In genomic region chr15:69300129-69300588, GRCh38 we compare ENCODE assay signal across 16 cellular contexts. TPM values are rescaled to one million over a fixed set of nuclear protein-coding genes. Genes with fewer than 3 reads are reported as not detected.
DNase-seq lines count a peak whose midpoint lies in the region; ATAC-seq and TF ChIP-seq lines count a peak whose summit lies in the region.
"Had no signal": no experiment of that assay in that cellular context is flagged by ENCODE, and none has a peak within 500 bp of the region (broad histone marks: within the 10 kb centered on the region; RNA-seq: fewer than 3 reads in every experiment).

No MANE protein-coding gene starts in this region.

- H3K4me3 ChIP-seq in breast epithelium (no peak overlapping the region), RWPE2 (ENCODE audit: severe bottlenecking) (no peak overlapping the region), iPS-18c (ENCODE audit: insufficient read depth, low read depth, low read length) (peak overlapping the region; percentile 56), transverse colon (peak overlapping the region in 2 of 4 donors; percentile 55 to 59)

- POLR2A ChIA-PET in MCF 10A (lab: Yijun Ruan, JAX), result interaction anchor here (1.1 to 1.2 kb wide), 2 partner anchors 10 to 90 kb away, joined by 3 read pairs; no protein-coding TSS in a partner anchor

- 0 out of 3 replicates have a peak, but pooled peaks have one; percentile 9 for ATAC-seq in RWPE2 (ENCODE audit: low read depth)
- no peak for ATAC-seq in GM18519 (IDR thresholded peaks at IDR 0.05; ENCODE audit: low FRiP score, unreplicated experiment)
- ATAC-seq: foreskin keratinocyte had no signal

- in situ Hi-C loops in transverse colon (cut with MboI; ENCODE audit: low pct_ligation_motif_present in 1 of 4, low pct_unique_long_range_greater_than_20kb in 1 of 4, low sequenced_read_pairs in 3 of 4), result no loop called here

- WGBS in transverse colon (ENCODE audit: low coverage in 1 of 2), 2 donors, result 42 to 46% methylated on average over 3 to 5 of the region's 5 CpGs

- H3K4me1 Mint-ChIP-seq in MCF 10A (ENCODE audit: insufficient read depth, unreplicated experiment), result peaks cover 38% of the 10 kb centered on the region

- TF ChIP-seq EP300 in transverse colon (IDR thresholded peaks at IDR 0.05; ENCODE audit: low read depth), result no peak

- no peak for TF ChIP-seq CTCF in MCF 10A (IDR thresholded peaks at IDR 0.05; ENCODE audit: unreplicated experiment)
- no peak for TF ChIP-seq CTCF in breast epithelium (IDR thresholded peaks at IDR 0.05)
- TF ChIP-seq CTCF in RWPE2 (IDR thresholded peaks at IDR 0.05; ENCODE audit: poor library complexity, severe bottlenecking), result no peak
- no peak for TF ChIP-seq CTCF in transverse colon (IDR thresholded peaks at IDR 0.05)

- H3K4me3 Mint-ChIP-seq in MCF 10A (ENCODE audit: unreplicated experiment), result no peak overlapping the region

- CTCF ChIA-PET in MCF 10A (lab: Yijun Ruan, JAX), result interaction anchor here (0.7 to 1.4 kb wide), 2 partner anchors 63 to 94 kb away, joined by 3 to 5 read pairs; no protein-coding TSS in a partner anchor

- intact Hi-C loops in MCF 10A (cut with micrococcal nuclease) (no loop called here), breast epithelium (cut with DNase I; ENCODE audit: low total_unique reads) (no loop called here), transverse colon (cut with DNase I; ENCODE audit: low total_unique reads) (no loop called here)

- H3K4me1 ChIP-seq in breast epithelium (peaks cover 0 to 4% of the 10 kb centered on the region in 2 donors), RWPE2 (ENCODE audit: insufficient read depth, poor library complexity, severe bottlenecking) (peaks cover 6% of the 10 kb centered on the region), transverse colon (peaks cover 0 to 31% (median 24%) of the 10 kb centered on the region in 4 donors)
- H3K4me1 ChIP-seq: foreskin keratinocyte had no signal

- H3K27ac Mint-ChIP-seq in MCF 10A (ENCODE audit: low read depth, unreplicated experiment), result no peak overlapping the region

- H3K27me3 ChIP-seq in breast epithelium (no peaks in the 10 kb centered on the region), RWPE2 (ENCODE audit: insufficient read depth, poor library complexity, severe bottlenecking) (peaks cover 8% of the 10 kb centered on the region), transverse colon (peaks cover 18% of the 10 kb centered on the region)

- no peaks in the 10 kb centered on the region for H3K36me3 ChIP-seq in breast epithelium
- no peaks in the 10 kb centered on the region for H3K36me3 ChIP-seq in RWPE2 (ENCODE audit: low read depth)
- H3K36me3 ChIP-seq in transverse colon, result no peaks in the 10 kb centered on the region
- H3K36me3 ChIP-seq: HAP-1 had no signal

- DNase-seq in MCF 10A (ENCODE audit: unreplicated experiment), result peak; percentile 18
- DNase-seq in breast epithelium (ENCODE audit: low spot score in 2 of 2), result no peak
- peak; percentile 39 for DNase-seq in RWPE2 (ENCODE audit: low spot score)
- DNase-seq in transverse colon, result peak; percentile 56
- no peak for DNase-seq in AG08396 (ENCODE audit: low spot score)
- no peak for DNase-seq in activated CD4-positive, CD25-positive, alpha-beta regulatory T cell (lab: John Stamatoyannopoulos, UW)
- DNase-seq: activated CD4-positive, alpha-beta T cell treated with anti-CD3 and anti-CD28 coated beads for 1 hour; activated T-cell treated with anti-CD3 and anti-CD28 coated beads, Interleukin-2, amount 50 U/mL, for 1 hour; foreskin keratinocyte; left cardiac atrium; NCI-H1105 treated with DMSO at 0.1 percent for 48 hours; occipital lobe; stimulated activated CD8-positive, alpha-beta memory T cell treated with anti-CD3 and anti-CD28 coated beads, Interleukin-4, amount 100 ng/mL, for 48 hours had no signal

- no peaks in the 10 kb centered on the region for H3K36me3 Mint-ChIP-seq in MCF 10A (ENCODE audit: insufficient read depth, unreplicated experiment)

- no peaks in the 10 kb centered on the region for H3K9me3 ChIP-seq in breast epithelium
- H3K9me3 ChIP-seq in RWPE2 (ENCODE audit: severe bottlenecking), result no peaks in the 10 kb centered on the region
- H3K9me3 ChIP-seq in iPS-18c (ENCODE audit: control insufficient read depth, insufficient read depth, low read length), result no peaks in the 10 kb centered on the region
- no peaks in the 10 kb centered on the region for H3K9me3 ChIP-seq in transverse colon
- H3K9me3 ChIP-seq: HAP-1 had no signal

- no peaks in the 10 kb centered on the region for H3K9me3 Mint-ChIP-seq in MCF 10A (ENCODE audit: unreplicated experiment)

- no TSS peak for BruUV-seq in MCF 10A (replicated peaks; lab: Mats Ljungman, UMichigan)

- H3K27ac ChIP-seq in breast epithelium, result no peak overlapping the region
- H3K27ac ChIP-seq in RWPE2 (ENCODE audit: poor library complexity, severe bottlenecking), result no peak overlapping the region
- H3K27ac ChIP-seq in transverse colon, result peak overlapping the region; percentile 67 to 82 (median 76)
- H3K27ac ChIP-seq: foreskin keratinocyte had no signal

- TF ChIP-seq POLR2A in breast epithelium (IDR thresholded peaks at IDR 0.05) (no peak), transverse colon (IDR thresholded peaks at IDR 0.05) (peak; percentile 52)

- H3K27me3 Mint-ChIP-seq in MCF 10A (ENCODE audit: insufficient read depth, unreplicated experiment), result no peaks in the 10 kb centered on the region

RNA-seq across cellular contexts. Expression of gene PAQR5, which starts 1.4 kb away (rescaled TPM):
- total RNA-seq in MCF 10A (2022), result 16.7 and 20.3 TPM in 2 replicates
- total RNA-seq in breast epithelium, result 1 to 10 TPM in 2 of 3 donors, under 1 TPM in 1; 0.96 to 2.6 (median 2.0) TPM
- 10 to 100 TPM; 21.1 to 80.0 (median 48.9) TPM for total RNA-seq in transverse colon

Comparison
In these comparisons a context has a peak if more than half of its experiments do, and no peak if none do; other contexts are left out.
1. DNase-seq: peak in MCF 10A (single experiment), RWPE2 (single experiment) and transverse colon (single experiment); none in breast epithelium (0 of 2), AG08396 (single experiment) and activated CD4-positive, CD25-positive, alpha-beta regulatory T cell (0 of 4).
2. H3K27ac ChIP-seq: peak in transverse colon (4 of 4); none in breast epithelium (0 of 2) and RWPE2 (single experiment).